Comparison of ENCODE assay signal across 8 cellular contexts in genomic region chr11:45804806-45805304, GRCh38. TPM values are rescaled to one million over a fixed set of nuclear protein-coding genes. Genes with fewer than 3 reads are reported as not detected.
A peak's percentile ranks its signal among the peaks of the same experiment; 100 is the strongest.
DNase-seq lines count a peak whose midpoint lies in the region; TF ChIP-seq lines count a peak whose summit lies in the region.

SLC35C1 (plus strand) TSS chr11:45805149; CDS start chr11:45805802, 653 bp downstream.

- in situ Hi-C loops in GM23248 (cut with MboI): no loop called here

- H3K27ac Mint-ChIP-seq in activated T-helper 2 cell treated with anti-CD3 and anti-CD28 coated beads, Interferon-gamma antibody, Interleukin-2, Interleukin-4, amounts not matched to agents 10 μg/mL and 5 μg/mL and 100 μg/mL, durations not matched to agents 14 hours and 24 hours and 36 hours: peak within 1 kb of the TSS; percentile 88
- H3K27ac Mint-ChIP-seq in nephron: peak within 1 kb of the TSS; percentile 50 to 93 (median 90)
- peak within 1 kb of the TSS; percentile 86 for H3K27ac Mint-ChIP-seq in stimulated activated naive CD8-positive, alpha-beta T cell treated with anti-CD3 and anti-CD28 coated beads, Interleukin-15, Interleukin-2, amounts not matched to agents 100 ng/mL and 50 ng/mL, for 24 hours

- H3K9me3 Mint-ChIP-seq in activated T-helper 2 cell treated with anti-CD3 and anti-CD28 coated beads, Interferon-gamma antibody, Interleukin-2, Interleukin-4, amounts not matched to agents 10 μg/mL and 5 μg/mL and 100 μg/mL, durations not matched to agents 14 hours and 24 hours and 36 hours: no peaks in the 10 kb centered on the region
- H3K9me3 Mint-ChIP-seq in nephron: no peaks in the 10 kb centered on the region
- H3K9me3 Mint-ChIP-seq in stimulated activated naive CD8-positive, alpha-beta T cell treated with anti-CD3 and anti-CD28 coated beads, Interleukin-15, Interleukin-2, amounts not matched to agents 100 ng/mL and 50 ng/mL, for 24 hours: no peaks in the 10 kb centered on the region

- H3K4me2 ChIP-seq in GM23248 (ENCODE audit: unreplicated experiment): peak within 1 kb of the TSS; percentile 99

- peak within 1 kb of the TSS; percentile 94 for H3K4me3 ChIP-seq in GM23248
- H3K4me3 ChIP-seq in fibroblast of mammary gland (ENCODE audit: control insufficient read depth, low read depth, low read length): peak within 1 kb of the TSS; percentile 85

- no peaks in the 10 kb centered on the region for H3K27me3 Mint-ChIP-seq in activated T-helper 2 cell treated with anti-CD3 and anti-CD28 coated beads, Interferon-gamma antibody, Interleukin-2, Interleukin-4, amounts not matched to agents 10 μg/mL and 5 μg/mL and 100 μg/mL, durations not matched to agents 14 hours and 24 hours and 36 hours (ENCODE audit: low read depth)
- H3K27me3 Mint-ChIP-seq in nephron (ENCODE audit: low read depth): no peaks in the 10 kb centered on the region
- H3K27me3 Mint-ChIP-seq in stimulated activated naive CD8-positive, alpha-beta T cell treated with anti-CD3 and anti-CD28 coated beads, Interleukin-15, Interleukin-2, amounts not matched to agents 100 ng/mL and 50 ng/mL, for 24 hours: no peaks in the 10 kb centered on the region

- no peaks in the 10 kb centered on the region for H3K36me3 ChIP-seq in GM23248 (ENCODE audit: low read depth)

- peaks cover 23% of the 10 kb centered on the region for H3K4me1 ChIP-seq in GM23248 (ENCODE audit: insufficient read depth)

- CTCF ChIA-PET in RWPE1 (lab: Yijun Ruan, JAX): interaction anchor here (0.8 to 1.7 kb wide), 2 partner anchors 33 kb away, joined by 4 to 6 read pairs; no protein-coding TSS in a partner anchor

- peaks cover 18% of the 10 kb centered on the region for H3K36me3 Mint-ChIP-seq in activated T-helper 2 cell treated with anti-CD3 and anti-CD28 coated beads, Interferon-gamma antibody, Interleukin-2, Interleukin-4, amounts not matched to agents 10 μg/mL and 5 μg/mL and 100 μg/mL, durations not matched to agents 14 hours and 24 hours and 36 hours (ENCODE audit: low read depth)
- peaks cover 5% of the 10 kb centered on the region for H3K36me3 Mint-ChIP-seq in nephron (ENCODE audit: low read depth)
- peaks cover 3% of the 10 kb centered on the region for H3K36me3 Mint-ChIP-seq in stimulated activated naive CD8-positive, alpha-beta T cell treated with anti-CD3 and anti-CD28 coated beads, Interleukin-15, Interleukin-2, amounts not matched to agents 100 ng/mL and 50 ng/mL, for 24 hours (ENCODE audit: low read depth)

- H3K9me3 ChIP-seq in GM23248 (ENCODE audit: low read depth): no peaks in the 10 kb centered on the region

- no peaks in the 10 kb centered on the region for H4K20me1 ChIP-seq in GM23248 (ENCODE audit: insufficient read depth)

- intact Hi-C loops in activated T-helper 2 cell treated with anti-CD3 and anti-CD28 coated beads, Interferon-gamma antibody, Interleukin-2, Interleukin-4, amounts not matched to agents 10 μg/mL and 5 μg/mL and 100 μg/mL, durations not matched to agents 14 hours and 24 hours and 36 hours (cut with micrococcal nuclease): loop anchor here (1.0 kb wide), 3 partner anchors 38 to 113 kb away; partner anchors contain the start of gene CRY2

- WGBS in GM23248 (ENCODE audit: low coverage in 1 of 2, low lambda C conversion rate in 2 of 2, missing lambda C conversion rate in 2 of 2), 2 experiments: 1% methylated on average over 27 to 28 of the region's 45 CpGs

- peak within 1 kb of the TSS; percentile 90 for H3K4me3 Mint-ChIP-seq in activated T-helper 2 cell treated with anti-CD3 and anti-CD28 coated beads, Interferon-gamma antibody, Interleukin-2, Interleukin-4, amounts not matched to agents 10 μg/mL and 5 μg/mL and 100 μg/mL, durations not matched to agents 14 hours and 24 hours and 36 hours (ENCODE audit: low read depth)
- peak within 1 kb of the TSS; percentile 97 to 99 (median 97) for H3K4me3 Mint-ChIP-seq in nephron
- H3K4me3 Mint-ChIP-seq in stimulated activated naive CD8-positive, alpha-beta T cell treated with anti-CD3 and anti-CD28 coated beads, Interleukin-15, Interleukin-2, amounts not matched to agents 100 ng/mL and 50 ng/mL, for 24 hours: peak within 1 kb of the TSS; percentile 89

- H3K9ac ChIP-seq in GM23248: peak within 1 kb of the TSS; percentile 99

- peaks cover 41% of the 10 kb centered on the region for H3K79me2 ChIP-seq in GM23248 (ENCODE audit: insufficient read depth)

- peak; percentile 96 for DNase-seq in EH (ENCODE audit: low read depth)
- DNase-seq in GM23248: peak; percentile 100
- DNase-seq in Kasumi-1 (lab: John Stamatoyannopoulos, UW): peak; percentile 91 to 92
- DNase-seq in RWPE1 (ENCODE audit: low spot score): peak; percentile 93
- DNase-seq in activated T-helper 2 cell treated with anti-CD3 and anti-CD28 coated beads, Interferon-gamma antibody, Interleukin-2, Interleukin-4, amounts not matched to agents 10 μg/mL and 5 μg/mL and 100 μg/mL, durations not matched to agents 14 hours and 24 hours and 36 hours (ENCODE audit: low spot score): peak; percentile 95
- peak; percentile 88 for DNase-seq in fibroblast of mammary gland (ENCODE audit: low read depth)

- peak within 1 kb of the TSS; percentile 92 for H2AFZ ChIP-seq in GM23248

- peaks cover 30% of the 10 kb centered on the region for H3K4me1 Mint-ChIP-seq in activated T-helper 2 cell treated with anti-CD3 and anti-CD28 coated beads, Interferon-gamma antibody, Interleukin-2, Interleukin-4, amounts not matched to agents 10 μg/mL and 5 μg/mL and 100 μg/mL, durations not matched to agents 14 hours and 24 hours and 36 hours (ENCODE audit: low read depth)
- H3K4me1 Mint-ChIP-seq in nephron: peaks cover 28% of the 10 kb centered on the region
- H3K4me1 Mint-ChIP-seq in stimulated activated naive CD8-positive, alpha-beta T cell treated with anti-CD3 and anti-CD28 coated beads, Interleukin-15, Interleukin-2, amounts not matched to agents 100 ng/mL and 50 ng/mL, for 24 hours (ENCODE audit: low read depth): peaks cover 41% of the 10 kb centered on the region

- H3K27me3 ChIP-seq in GM23248 (replicated peaks; ENCODE audit: insufficient read depth): no peaks in the 10 kb centered on the region

- TF ChIP-seq CTCF in RWPE1 (conservative IDR thresholded peaks at IDR 0.05; ENCODE audit: low read depth) (no peak), fibroblast of mammary gland (conservative IDR thresholded peaks at IDR 0.05; ENCODE audit: control insufficient read depth, insufficient read depth, low read depth, low read length) (no peak), nephron (IDR thresholded peaks at IDR 0.05; ENCODE audit: unreplicated experiment in 3 of 3) (no peak)

- POLR2A ChIA-PET in RWPE1 (lab: Yijun Ruan, JAX; ENCODE audit: low non-redundant PET): no interaction called here

- no peaks in the 10 kb centered on the region for H3K9me2 ChIP-seq in GM23248 (ENCODE audit: insufficient read depth)

- H3F3A ChIP-seq in GM23248 (ENCODE audit: insufficient read depth): no peaks in the 10 kb centered on the region

- H3K27ac ChIP-seq in GM23248 (peak within 1 kb of the TSS; percentile 94), RWPE1 (peak within 1 kb of the TSS; percentile 84)

RNA-seq across cellular contexts. Expression of gene SLC35C1, which starts in this region (rescaled TPM):
- 12.5 and 15.9 TPM in 2 replicates for total RNA-seq in GM23248 (2014; rRNA removed; shearing (Covaris generic))
- 17.8 and 18.3 TPM in 2 replicates for polyA plus RNA-seq in GM23248 (2016; fragmentation: Nextera tagmentation; extraction: Ambion mirVana)
- total RNA-seq in activated T-helper 2 cell treated with anti-CD3 and anti-CD28 coated beads, Interferon-gamma antibody, Interleukin-2, Interleukin-4, amounts not matched to agents 10 μg/mL and 5 μg/mL and 100 μg/mL, durations not matched to agents 14 hours and 24 hours and 36 hours: 17.1 and 18.1 TPM in 2 replicates

Comparison
In these comparisons a context has a peak if more than half of its experiments do, and no peak if none do; other contexts are left out.
1. Peak in every context shown above with its lines: DNase-seq, H3K4me3 ChIP-seq and H3K27ac ChIP-seq.